In genomic region chr6:42227173-42227850, GRCh38 we compare ENCODE assay signal across 15 cellular contexts. TPM values are rescaled to one million over a fixed set of nuclear protein-coding genes. Genes with fewer than 3 reads are reported as not detected.
A peak's percentile ranks its signal among the peaks of the same experiment; 100 is the strongest.
DNase-seq lines count a peak whose midpoint lies in the region; ATAC-seq and TF ChIP-seq lines count a peak whose summit lies in the region.
"Had no signal": no experiment of that assay in that cellular context is flagged by ENCODE, and none has a peak within 500 bp of the region (broad histone marks: within the 10 kb centered on the region; RNA-seq: fewer than 3 reads in every experiment).

No MANE protein-coding gene starts in this region.

- H3K4me3 ChIP-seq in WI38 (ENCODE audit: low read depth, low read length) (peak overlapping the region; percentile 22; the same call in 1 of the 2 replicates), hepatocyte (no peak overlapping the region), skeletal muscle satellite cell (ENCODE audit: low read length) (peak overlapping the region; percentile 25)
- H3K4me3 ChIP-seq: lung had no signal

- no peak overlapping the region for H3K9ac ChIP-seq in skeletal muscle satellite cell (ENCODE audit: low read depth, low read length)

- H3K9me3 Mint-ChIP-seq in HFFc6: no peaks in the 10 kb centered on the region

- peaks cover 46% of the 10 kb centered on the region for H3K4me1 Mint-ChIP-seq in HFFc6 (ENCODE audit: low read depth)

- H3K4me2 ChIP-seq in hepatocyte: peak overlapping the region; percentile 56
- peak overlapping the region; percentile 51 for H3K4me2 ChIP-seq in skeletal muscle satellite cell (ENCODE audit: low read length)

- peak overlapping the region; percentile 80 for H3K4me3 Mint-ChIP-seq in HFFc6

- peaks cover 8% of the 10 kb centered on the region for H3K27me3 Mint-ChIP-seq in HFFc6 (ENCODE audit: insufficient read depth)

- 70% methylated on average over 9 of the region's 9 CpGs for WGBS in hepatocyte (ENCODE audit: low lambda C conversion rate, missing lambda C conversion rate)

- H3K79me2 ChIP-seq in hepatocyte: no peaks in the 10 kb centered on the region

- H2AFZ ChIP-seq in hepatocyte: no peak overlapping the region

- DNase-seq in HFFc6 (no peak), hepatocyte (ENCODE audit: low spot score) (no peak), NCI-H128 (lab: John Stamatoyannopoulos, UW; ENCODE audit: unreplicated experiment) (no peak), foreskin melanocyte (no peak)
- DNase-seq in activated CD4-positive, alpha-beta T cell treated with anti-CD3 and anti-CD28 coated beads, Interleukin-2, amount 50 U/mL, for 4 hours: no peak
- DNase-seq: activated CD4-positive, CD25-positive, alpha-beta regulatory T cell; activated CD8-positive, alpha-beta memory T cell treated with anti-CD3 and anti-CD28 coated beads, Interleukin-2, amount 50 U/mL, for 48 hours; BE2C; NCI-H1930 had no signal

- H3K27ac Mint-ChIP-seq in HFFc6: peak overlapping the region; percentile 97

- H3K9me2 ChIP-seq in hepatocyte (replicated peaks; ENCODE audit: insufficient read depth): no peaks in the 10 kb centered on the region

- peak overlapping the region; percentile 89 for H3K27ac ChIP-seq in hepatocyte
- H3K27ac ChIP-seq: neutrophil had no signal

- TF ChIP-seq CTCF in HFFc6 (IDR thresholded peaks at IDR 0.05): no peak
- no peak for TF ChIP-seq CTCF in WI38 (IDR thresholded peaks at IDR 0.05; ENCODE audit: low read depth, low read length)
- TF ChIP-seq CTCF in hepatocyte (IDR thresholded peaks at IDR 0.05; ENCODE audit: poor library complexity): no peak

- H3K27me3 ChIP-seq in hepatocyte: no peaks in the 10 kb centered on the region
- H3K27me3 ChIP-seq in skeletal muscle satellite cell (ENCODE audit: control insufficient read depth, insufficient read depth, low read length): no peaks in the 10 kb centered on the region
- H3K27me3 ChIP-seq: BE2C, neutrophil had no signal

- no peaks in the 10 kb centered on the region for H4K20me1 ChIP-seq in hepatocyte (ENCODE audit: insufficient read depth, poor library complexity, severe bottlenecking)

- H3K4me1 ChIP-seq in hepatocyte (ENCODE audit: insufficient read depth) (peaks cover 20% of the 10 kb centered on the region), skeletal muscle satellite cell (ENCODE audit: control insufficient read depth, insufficient read depth, low read length) (peaks cover 36% of the 10 kb centered on the region)

- peaks cover 22% of the 10 kb centered on the region for H3K36me3 Mint-ChIP-seq in HFFc6 (ENCODE audit: low read depth)

- no peak for ATAC-seq in HG03457 (IDR thresholded peaks at IDR 0.05; ENCODE audit: unreplicated experiment)

- H3K36me3 ChIP-seq in hepatocyte (replicated peaks; ENCODE audit: insufficient read depth, low read depth) (no peaks in the 10 kb centered on the region), skeletal muscle satellite cell (ENCODE audit: insufficient read depth, low read length) (no peaks in the 10 kb centered on the region)
- H3K36me3 ChIP-seq: BE2C had no signal

- H3K9me3 ChIP-seq in hepatocyte (ENCODE audit: low read depth): no peaks in the 10 kb centered on the region
- no peaks in the 10 kb centered on the region for H3K9me3 ChIP-seq in skeletal muscle satellite cell (replicated peaks; ENCODE audit: low read length)
- H3K9me3 ChIP-seq: BE2C, neutrophil had no signal

RNA-seq across cellular contexts. Expression of gene MRPS10, which starts 9.7 kb away (rescaled TPM):
- 10 to 100 TPM; 40.9 to 49.3 (median 43.8) TPM for total RNA-seq in HFFc6 (2021; fragmentation: NEBNext Ultra II Directional; extraction: Animal tissue kit (Norgen Biotek cat#: 25700))
- 38.6 and 42.8 TPM in 2 replicates for total RNA-seq in hepatocyte
- polyA plus RNA-seq in hepatocyte: 26.8 and 27.7 TPM in 2 replicates
- total RNA-seq in skeletal muscle satellite cell (2012; rRNA removed): 49.1 and 57.8 TPM in 2 replicates

RNA-seq across cellular contexts. Expression of gene GUCA1B, which starts 32.6 kb away (rescaled TPM):
- under 1 TPM in 4 of 6 experiments, not detected in 2; 0.17 to 0.31 (median 0.24) TPM for total RNA-seq in HFFc6 (2021; fragmentation: NEBNext Ultra II Directional; extraction: Animal tissue kit (Norgen Biotek cat#: 25700))
- 0.72 and 0.93 TPM in 2 replicates for total RNA-seq in hepatocyte
- 0.41 TPM in 1 of 2 replicates, not detected in the other for polyA plus RNA-seq in hepatocyte
- total RNA-seq in skeletal muscle satellite cell (2012; rRNA removed): 0.44 TPM in 1 of 2 replicates, not detected in the other

RNA-seq across cellular contexts. Expression of gene GUCA1A, which starts 54.1 kb away (rescaled TPM):
- total RNA-seq in HFFc6 (2021; fragmentation: NEBNext Ultra II Directional; extraction: Animal tissue kit (Norgen Biotek cat#: 25700)): not detected
- total RNA-seq in hepatocyte: 0.43 and 0.92 TPM in 2 replicates
- 0.75 and 3.1 TPM in 2 replicates for polyA plus RNA-seq in hepatocyte
- total RNA-seq in skeletal muscle satellite cell (2012; rRNA removed): not detected in 2 replicates
- total RNA-seq: lung, M059J had no signal
